ENCODE assay signal across 18 cellular contexts in the genomic region with DNA sequence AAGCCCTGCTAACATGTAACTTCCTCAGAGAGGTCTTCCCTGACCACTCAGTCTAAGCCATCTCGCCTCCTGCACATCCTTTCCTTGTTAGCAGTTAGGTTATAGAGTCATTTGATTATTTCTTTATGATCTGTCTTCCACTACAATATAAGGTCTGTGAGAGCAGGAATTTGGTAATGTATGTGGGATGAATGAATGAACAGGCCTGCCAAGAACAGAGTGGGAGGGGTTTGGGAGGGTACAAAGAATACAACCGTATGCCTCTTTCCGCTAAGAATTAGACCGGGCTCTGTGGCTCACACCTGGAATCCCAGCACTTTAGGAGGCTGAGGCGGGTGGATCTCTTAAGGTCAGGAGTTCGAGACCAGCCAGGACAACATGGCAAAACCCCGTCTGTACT. TPM values are rescaled to one million over a fixed set of nuclear protein-coding genes. Genes with fewer than 3 reads are reported as not detected.
"Had no signal": no experiment of that assay in that cellular context is flagged by ENCODE, and none has a peak within 500 bp of the region (broad histone marks: within the 10 kb centered on the region; RNA-seq: fewer than 3 reads in every experiment).

No MANE protein-coding gene starts in this region.

- H3K27ac Mint-ChIP-seq: stimulated activated naive CD8-positive, alpha-beta T cell treated with anti-CD3 and anti-CD28 coated beads, Interleukin-15, amount 100 ng/mL, for 72 hours had no signal

- H3K36me3 Mint-ChIP-seq: naive thymus-derived CD8-positive, alpha-beta T cell had no signal

- H3K4me3 Mint-ChIP-seq: naive thymus-derived CD8-positive, alpha-beta T cell; stimulated activated naive CD8-positive, alpha-beta T cell treated with anti-CD3 and anti-CD28 coated beads, Interleukin-15, amount 100 ng/mL, for 72 hours had no signal

- H3K9me3 Mint-ChIP-seq: naive thymus-derived CD8-positive, alpha-beta T cell; stimulated activated naive B cell treated with anti-CD40 and anti-IgM and Interleukin-4, amounts not matched to agents 10 μg/mL and 1 μg/mL and 100 μg/mL, for 72 hours; stimulated activated naive CD8-positive, alpha-beta T cell treated with anti-CD3 and anti-CD28 coated beads, Interleukin-15, amount 100 ng/mL, for 72 hours had no signal

- H3K27me3 ChIP-seq: neutrophil, right lobe of liver, testis, tibial nerve had no signal

- H3K9me3 ChIP-seq: neutrophil, psoas muscle, right lobe of liver, testis, tibial nerve had no signal

- H3K4me1 ChIP-seq: psoas muscle, testis had no signal

- H3K36me3 ChIP-seq: neutrophil, right lobe of liver, tibial nerve had no signal

- ATAC-seq: naive thymus-derived CD8-positive, alpha-beta T cell; psoas muscle; right lobe of liver; stimulated activated naive B cell treated with anti-CD40 and anti-IgM and Interleukin-4, amounts not matched to agents 10 μg/mL and 1 μg/mL and 100 μg/mL, for 72 hours; stimulated activated naive CD8-positive, alpha-beta T cell treated with anti-CD3 and anti-CD28 coated beads, Interleukin-15, amount 100 ng/mL, for 72 hours had no signal

- H3K27ac ChIP-seq: dorsolateral prefrontal cortex, neutrophil, psoas muscle, right lobe of liver, testis, tibial nerve had no signal

- H3K27me3 Mint-ChIP-seq: stimulated activated naive B cell treated with anti-CD40 and anti-IgM and Interleukin-4, amounts not matched to agents 10 μg/mL and 1 μg/mL and 100 μg/mL, for 72 hours had no signal

- DNase-seq: cortex of kidney; dorsolateral prefrontal cortex; effector CD8-positive, alpha-beta T cell; foreskin melanocyte; head of caudate nucleus; hippocampal formation; mesendoderm; naive thymus-derived CD8-positive, alpha-beta T cell; psoas muscle; retina; right lobe of liver; stimulated activated CD4-positive, alpha-beta T cell treated with anti-CD3 and anti-CD28 coated beads, Interleukin-4, amount 100 ng/mL, for 1 hour; stimulated activated naive B cell treated with anti-CD40 and anti-IgM and Interleukin-4, amounts not matched to agents 10 μg/mL and 1 μg/mL and 100 μg/mL, for 72 hours; stimulated activated naive CD8-positive, alpha-beta T cell treated with anti-CD3 and anti-CD28 coated beads, Interleukin-15, amount 100 ng/mL, for 72 hours; testis had no signal

- H3K4me3 ChIP-seq: dorsolateral prefrontal cortex, psoas muscle, right lobe of liver, testis, tibial nerve had no signal

RNA-seq across cellular contexts. Expression of gene FAM81A, which starts 32.9 kb away (rescaled TPM):
- total RNA-seq: lung microvascular endothelial cell had no signal
- polyA plus RNA-seq: naive thymus-derived CD8-positive, alpha-beta T cell had no signal
